16 cellular contexts compared by ENCODE assay signal in genomic region chr10:130729876-130730275, GRCh38.
DNase-seq lines count a peak whose midpoint lies in the region; ATAC-seq and TF ChIP-seq lines count a peak whose summit lies in the region.
"Had no signal": no experiment of that assay in that cellular context is flagged by ENCODE, and none has a peak within 500 bp of the region (broad histone marks: within the 10 kb centered on the region; RNA-seq: fewer than 3 reads in every experiment).

No MANE protein-coding gene starts in this region.

- no peaks in the 10 kb centered on the region for H3K9me3 Mint-ChIP-seq in natural killer cell treated with Interleukin-12 subunit alpha and Interleukin-12 subunit beta and Interleukin-15 and Interleukin-18, amount 100 ng/mL, for 72 hours
- H3K9me3 Mint-ChIP-seq in natural killer cell: no peaks in the 10 kb centered on the region
- H3K9me3 Mint-ChIP-seq in neural crest cell: no peaks in the 10 kb centered on the region

- H3K36me3 Mint-ChIP-seq in natural killer cell treated with Interleukin-12 subunit alpha and Interleukin-12 subunit beta and Interleukin-15 and Interleukin-18, amount 100 ng/mL, for 72 hours: no peaks in the 10 kb centered on the region
- no peaks in the 10 kb centered on the region for H3K36me3 Mint-ChIP-seq in natural killer cell
- no peaks in the 10 kb centered on the region for H3K36me3 Mint-ChIP-seq in neural crest cell (ENCODE audit: low read depth)
- H3K36me3 Mint-ChIP-seq: CD14-positive monocyte; CD4-positive, alpha-beta memory T cell had no signal

- ATAC-seq in natural killer cell treated with Interleukin-12 subunit alpha and Interleukin-12 subunit beta and Interleukin-15 and Interleukin-18, amount 100 ng/mL, for 72 hours: peak; percentile 5 to 10
- ATAC-seq in natural killer cell: no peak
- ATAC-seq in HG02588 (IDR thresholded peaks at IDR 0.05; ENCODE audit: unreplicated experiment): no peak
- ATAC-seq in HG03571 (IDR thresholded peaks at IDR 0.05; ENCODE audit: unreplicated experiment): no peak
- ATAC-seq: GM23338 had no signal

- H3K4me2 ChIP-seq in GM23248 (ENCODE audit: unreplicated experiment): no peak overlapping the region
- H3K4me2 ChIP-seq: BLaER1, GM23338 had no signal

- no peak for TF ChIP-seq POLR2A in spleen (IDR thresholded peaks at IDR 0.05)

- in situ Hi-C loops in GM23248 (cut with MboI): no loop called here

- intact Hi-C loops in natural killer cell (cut with micrococcal nuclease): no loop called here
- intact Hi-C loops in spleen (cut with DNase I; ENCODE audit: low total_unique reads): no loop called here

- H3K4me1 ChIP-seq in spleen (no peaks in the 10 kb centered on the region), GM23248 (ENCODE audit: insufficient read depth) (no peaks in the 10 kb centered on the region)

- no peaks in the 10 kb centered on the region for H3K9me3 ChIP-seq in spleen
- H3K9me3 ChIP-seq in GM23248 (ENCODE audit: low read depth): no peaks in the 10 kb centered on the region
- H3K9me3 ChIP-seq: BLaER1 had no signal

- H3K27me3 ChIP-seq in spleen (replicated peaks in 1 of 7) (peaks cover 0 to 21% (median 0%) of the 10 kb centered on the region in 7 donors), GM23248 (replicated peaks; ENCODE audit: insufficient read depth) (no peaks in the 10 kb centered on the region)
- H3K27me3 ChIP-seq: BLaER1 had no signal

- DNase-seq in natural killer cell treated with Interleukin-12 subunit alpha and Interleukin-12 subunit beta and Interleukin-15 and Interleukin-18, amount 100 ng/mL, for 72 hours (ENCODE audit: low spot score): no peak
- DNase-seq in natural killer cell (no peak), neural crest cell (ENCODE audit: low read depth, low spot score) (no peak), spleen (peak; percentile 25), GM23248 (no peak)
- DNase-seq: 8988T; CD4-positive, alpha-beta memory T cell; DMS153; DMS79; GDM1; HCEC 1CT had no signal

- H3K4me1 Mint-ChIP-seq in natural killer cell treated with Interleukin-12 subunit alpha and Interleukin-12 subunit beta and Interleukin-15 and Interleukin-18, amount 100 ng/mL, for 72 hours (ENCODE audit: low read depth in 2 of 2): no peaks in the 10 kb centered on the region
- H3K4me1 Mint-ChIP-seq in natural killer cell (no peaks in the 10 kb centered on the region), neural crest cell (no peaks in the 10 kb centered on the region)
- H3K4me1 Mint-ChIP-seq: CD14-positive monocyte; CD4-positive, alpha-beta memory T cell; GM23338 had no signal

- TF ChIP-seq CTCF in natural killer cell (IDR thresholded peaks at IDR 0.05) (no peak), neural crest cell (conservative IDR thresholded peaks at IDR 0.05) (no peak), spleen (IDR thresholded peaks at IDR 0.05 in 8 of 11, conservative IDR thresholded peaks at IDR 0.05 in 3 of 11) (no peak)

- H3K79me2 ChIP-seq in GM23248 (ENCODE audit: insufficient read depth): no peaks in the 10 kb centered on the region

- H3K27me3 Mint-ChIP-seq in natural killer cell treated with Interleukin-12 subunit alpha and Interleukin-12 subunit beta and Interleukin-15 and Interleukin-18, amount 100 ng/mL, for 72 hours: peaks cover 7 to 8% of the 10 kb centered on the region in 2 donors
- H3K27me3 Mint-ChIP-seq in natural killer cell (ENCODE audit: low read depth in 2 of 2): peaks cover 0 to 3% of the 10 kb centered on the region in 2 donors
- H3K27me3 Mint-ChIP-seq in neural crest cell (ENCODE audit: low read depth): peaks cover 20% of the 10 kb centered on the region

- H3K4me3 Mint-ChIP-seq in natural killer cell treated with Interleukin-12 subunit alpha and Interleukin-12 subunit beta and Interleukin-15 and Interleukin-18, amount 100 ng/mL, for 72 hours: no peak overlapping the region
- H3K4me3 Mint-ChIP-seq in natural killer cell (no peak overlapping the region), neural crest cell (no peak overlapping the region)
- H3K4me3 Mint-ChIP-seq: CD14-positive monocyte; CD4-positive, alpha-beta memory T cell; GM23338 had no signal

- H3K27ac Mint-ChIP-seq in natural killer cell treated with Interleukin-12 subunit alpha and Interleukin-12 subunit beta and Interleukin-15 and Interleukin-18, amount 100 ng/mL, for 72 hours: no peak overlapping the region
- H3K27ac Mint-ChIP-seq in natural killer cell (no peak overlapping the region), neural crest cell (ENCODE audit: unreplicated experiment) (peak overlapping the region; percentile 43)
- H3K27ac Mint-ChIP-seq: CD14-positive monocyte; CD4-positive, alpha-beta memory T cell; GM23338 had no signal

- no peaks in the 10 kb centered on the region for H3F3A ChIP-seq in GM23248 (ENCODE audit: insufficient read depth)

- H3K36me3 ChIP-seq in spleen: no peaks in the 10 kb centered on the region
- no peaks in the 10 kb centered on the region for H3K36me3 ChIP-seq in GM23248 (ENCODE audit: low read depth)
- H3K36me3 ChIP-seq: BLaER1 had no signal

- no peak overlapping the region for H3K9ac ChIP-seq in GM23248
- H3K9ac ChIP-seq: BLaER1 had no signal

- H3K9me2 ChIP-seq in GM23248 (ENCODE audit: insufficient read depth): no peaks in the 10 kb centered on the region

- H3K4me3 ChIP-seq in spleen (no peak overlapping the region), GM23248 (no peak overlapping the region)
- H3K4me3 ChIP-seq: BLaER1, GM23338 had no signal

- H3K27ac ChIP-seq in spleen (no peak overlapping the region), GM23248 (no peak overlapping the region)
- H3K27ac ChIP-seq: BLaER1 had no signal

- H2AFZ ChIP-seq in GM23248: no peak overlapping the region
- H2AFZ ChIP-seq: GM23338 had no signal

- no peaks in the 10 kb centered on the region for H4K20me1 ChIP-seq in GM23248 (ENCODE audit: insufficient read depth)
- H4K20me1 ChIP-seq: BLaER1 had no signal

Comparison
In these comparisons a context has a peak if more than half of its experiments do, and no peak if none do; other contexts are left out.
1. ATAC-seq: peak in natural killer cell treated with Interleukin-12 subunit alpha and Interleukin-12 subunit beta and Interleukin-15 and Interleukin-18, amount 100 ng/mL, for 72 hours (2 of 2); none in natural killer cell (0 of 3), HG02588 (single experiment) and HG03571 (single experiment).